ENCODE assay signal across 19 cellular contexts in genomic region chr14:103015426-103015825, GRCh38. TPM values are rescaled to one million over a fixed set of nuclear protein-coding genes. Genes with fewer than 3 reads are reported as not detected.
DNase-seq lines count a peak whose midpoint lies in the region; ATAC-seq and TF ChIP-seq lines count a peak whose summit lies in the region.
"Had no signal": no experiment of that assay in that cellular context is flagged by ENCODE, and none has a peak within 500 bp of the region (broad histone marks: within the 10 kb centered on the region; RNA-seq: fewer than 3 reads in every experiment).

No MANE protein-coding gene starts in this region.

- no peak overlapping the region for H3K4me3 Mint-ChIP-seq in MCF 10A (ENCODE audit: unreplicated experiment)
- H3K4me3 Mint-ChIP-seq in WTC11: no peak overlapping the region
- no peak overlapping the region for H3K4me3 Mint-ChIP-seq in type B pancreatic cell
- H3K4me3 Mint-ChIP-seq: activated naive CD8-positive, alpha-beta T cell treated with anti-CD3 and anti-CD28 coated beads for 36 hours; dendritic cell treated with granulocyte-macrophage colony-stimulating factor and Interleukin-4, amounts not matched to agents 40 ng/mL and 50 ng/mL, for 4 days had no signal

- H3K4me1 ChIP-seq in breast epithelium (peaks cover 0 to 3% of the 10 kb centered on the region in 2 donors), iPS-20b (ENCODE audit: insufficient read depth, low read length) (peaks cover 16% of the 10 kb centered on the region; the same call in 1 of the 2 replicates), hepatocyte (ENCODE audit: insufficient read depth) (no peaks in the 10 kb centered on the region)

- H3K9me3 ChIP-seq in breast epithelium: no peaks in the 10 kb centered on the region
- H3K9me3 ChIP-seq in iPS-20b (ENCODE audit: insufficient read depth, low read depth, low read length): no peaks in the 10 kb centered on the region
- no peaks in the 10 kb centered on the region for H3K9me3 ChIP-seq in hepatocyte (ENCODE audit: low read depth)
- H3K9me3 ChIP-seq: body of pancreas, left ventricle myocardium inferior, neutrophil, suprapubic skin had no signal

- H3K4me3 ChIP-seq in breast epithelium (no peak overlapping the region), iPS-20b (ENCODE audit: low read length) (no peak overlapping the region), hepatocyte (no peak overlapping the region)
- H3K4me3 ChIP-seq: body of pancreas, left ventricle myocardium inferior, suprapubic skin had no signal

- peaks cover 14% of the 10 kb centered on the region for H3K36me3 Mint-ChIP-seq in MCF 10A (ENCODE audit: insufficient read depth, unreplicated experiment)
- peaks cover 11% of the 10 kb centered on the region for H3K36me3 Mint-ChIP-seq in WTC11
- peaks cover 15% of the 10 kb centered on the region for H3K36me3 Mint-ChIP-seq in type B pancreatic cell
- H3K36me3 Mint-ChIP-seq: activated naive CD8-positive, alpha-beta T cell treated with anti-CD3 and anti-CD28 coated beads for 36 hours had no signal

- CTCF ChIA-PET in MCF 10A (lab: Yijun Ruan, JAX) (interaction anchor here (0.6 to 1.1 kb wide), 2 partner anchors 14 to 90 kb away, joined by 3 read pairs; no protein-coding TSS in a partner anchor), WTC11 (lab: Charles Lee) (interaction anchor here (1.0 to 2.1 kb wide), 3 partner anchors 13 to 125 kb away, joined by 3 to 5 read pairs (median 4); no protein-coding TSS in a partner anchor)

- H3K27ac Mint-ChIP-seq in MCF 10A (ENCODE audit: low read depth, unreplicated experiment): peak overlapping the region; percentile 82
- 0 out of 2 replicates have a peak overlapping the region, but pooled peaks have one; percentile 78 for H3K27ac Mint-ChIP-seq in WTC11
- H3K27ac Mint-ChIP-seq in type B pancreatic cell: peak overlapping the region; percentile 70
- H3K27ac Mint-ChIP-seq: activated naive CD8-positive, alpha-beta T cell treated with anti-CD3 and anti-CD28 coated beads for 36 hours had no signal

- H2AFZ ChIP-seq in hepatocyte: no peak overlapping the region

- no peak overlapping the region for H3K4me2 ChIP-seq in hepatocyte

- ATAC-seq in WTC11: no peak
- ATAC-seq in HG02678 (IDR thresholded peaks at IDR 0.05; ENCODE audit: unreplicated experiment): no peak
- ATAC-seq: HCT116 had no signal

- no peaks in the 10 kb centered on the region for H3K36me3 ChIP-seq in breast epithelium
- no peaks in the 10 kb centered on the region for H3K36me3 ChIP-seq in iPS-20b (ENCODE audit: insufficient read depth, low read depth, low read length)
- no peaks in the 10 kb centered on the region for H3K36me3 ChIP-seq in hepatocyte (replicated peaks; ENCODE audit: insufficient read depth, low read depth)
- H3K36me3 ChIP-seq: neutrophil had no signal

- POLR2A ChIA-PET in MCF 10A (lab: Yijun Ruan, JAX): interaction anchor here (1.8 kb wide), 1 partner anchor 29 kb away, joined by 12 read pairs; no protein-coding TSS in a partner anchor
- POLR2A ChIA-PET in WTC11 (lab: Charles Lee): no interaction called here

- WGBS in hepatocyte (ENCODE audit: low lambda C conversion rate, missing lambda C conversion rate): 98% methylated on average over 5 of the region's 5 CpGs

- no peaks in the 10 kb centered on the region for H3K27me3 ChIP-seq in breast epithelium
- H3K27me3 ChIP-seq in iPS-20b (ENCODE audit: insufficient read depth, low read length): no peaks in the 10 kb centered on the region
- H3K27me3 ChIP-seq in hepatocyte: no peaks in the 10 kb centered on the region
- H3K27me3 ChIP-seq: body of pancreas, suprapubic skin had no signal

- peaks cover 99% of the 10 kb centered on the region for H3K79me2 ChIP-seq in hepatocyte

- H3K4me1 Mint-ChIP-seq in MCF 10A (ENCODE audit: insufficient read depth, unreplicated experiment) (peaks cover 52% of the 10 kb centered on the region), WTC11 (peaks cover 31% of the 10 kb centered on the region), type B pancreatic cell (ENCODE audit: unreplicated experiment) (peaks cover 31% of the 10 kb centered on the region)

- H3K9ac ChIP-seq in iPS-20b (ENCODE audit: low read depth, low read length): 0 out of 2 replicates have a peak overlapping the region, but pooled peaks have one; percentile 0

- H3K9me2 ChIP-seq in hepatocyte (replicated peaks; ENCODE audit: insufficient read depth): no peaks in the 10 kb centered on the region

- TF ChIP-seq CTCF in MCF 10A (IDR thresholded peaks at IDR 0.05; ENCODE audit: unreplicated experiment) (no peak), breast epithelium (IDR thresholded peaks at IDR 0.05) (no peak), WTC11 (IDR thresholded peaks at IDR 0.05) (no peak), type B pancreatic cell (conservative IDR thresholded peaks at IDR 0.05) (no peak), hepatocyte (IDR thresholded peaks at IDR 0.05; ENCODE audit: poor library complexity) (no peak)

- H3K27ac ChIP-seq in breast epithelium (peak overlapping the region in 1 of 2 donors; percentile 11), iPS-20b (ENCODE audit: low read length) (no peak overlapping the region), hepatocyte (no peak overlapping the region)
- H3K27ac ChIP-seq: left ventricle myocardium inferior, neutrophil, suprapubic skin had no signal

- no peaks in the 10 kb centered on the region for H3K9me3 Mint-ChIP-seq in MCF 10A (ENCODE audit: unreplicated experiment)
- H3K9me3 Mint-ChIP-seq in WTC11: no peaks in the 10 kb centered on the region
- no peaks in the 10 kb centered on the region for H3K9me3 Mint-ChIP-seq in type B pancreatic cell
- H3K9me3 Mint-ChIP-seq: activated naive CD8-positive, alpha-beta T cell treated with anti-CD3 and anti-CD28 coated beads for 36 hours; dendritic cell treated with granulocyte-macrophage colony-stimulating factor and Interleukin-4, amounts not matched to agents 40 ng/mL and 50 ng/mL, for 4 days had no signal

- no TSS peak for BruUV-seq in MCF 10A (replicated peaks; lab: Mats Ljungman, UMichigan)

- no peak for TF ChIP-seq POLR2A in breast epithelium (IDR thresholded peaks at IDR 0.05)

- intact Hi-C loops in MCF 10A (cut with micrococcal nuclease): no loop called here
- intact Hi-C loops in breast epithelium (cut with DNase I; ENCODE audit: low total_unique reads): no loop called here

- peaks cover 80% of the 10 kb centered on the region for H4K20me1 ChIP-seq in hepatocyte (ENCODE audit: insufficient read depth, poor library complexity, severe bottlenecking)

- DNase-seq in MCF 10A (ENCODE audit: unreplicated experiment) (no peak), breast epithelium (ENCODE audit: low spot score in 2 of 2) (no peak), WTC11 (ENCODE audit: low spot score) (no peak), type B pancreatic cell (ENCODE audit: extremely low spot score, unreplicated experiment) (no peak), hepatocyte (ENCODE audit: low spot score) (no peak)
- no peak for DNase-seq in stimulated activated CD8-positive, alpha-beta memory T cell treated with anti-CD3 and anti-CD28 coated beads, Interleukin-4, amount 100 ng/mL, for 48 hours
- DNase-seq: activated CD4-positive, alpha-beta T cell treated with anti-CD3 and anti-CD28 coated beads for 1 hour; activated naive CD8-positive, alpha-beta T cell treated with anti-CD3 and anti-CD28 coated beads for 36 hours; DMS 273 treated with DMSO at 0.1 percent for 48 hours; GF-D8; NCI-H1694 treated with DMSO at 0.1 percent for 48 hours had no signal

- no peaks in the 10 kb centered on the region for H3K27me3 Mint-ChIP-seq in MCF 10A (ENCODE audit: insufficient read depth, unreplicated experiment)
- no peaks in the 10 kb centered on the region for H3K27me3 Mint-ChIP-seq in WTC11 (ENCODE audit: low read depth)
- H3K27me3 Mint-ChIP-seq in type B pancreatic cell: no peaks in the 10 kb centered on the region
- H3K27me3 Mint-ChIP-seq: activated naive CD8-positive, alpha-beta T cell treated with anti-CD3 and anti-CD28 coated beads for 36 hours; dendritic cell treated with granulocyte-macrophage colony-stimulating factor and Interleukin-4, amounts not matched to agents 40 ng/mL and 50 ng/mL, for 4 days had no signal

TF ChIP-seq in WTC11, 78 proteins besides CTCF, POLR2A, EP300 and RAD21:
- TF ChIP-seq JUN (CRISPR knock-in tag; IDR thresholded peaks at IDR 0.05) (no peak), NFYB (CRISPR knock-in tag; conservative IDR thresholded peaks at IDR 0.05; ENCODE audit: low read depth) (no peak), ZNF138 (CRISPR knock-in tag; conservative IDR thresholded peaks at IDR 0.05) (no peak), ATF2 (CRISPR knock-in tag; IDR thresholded peaks at IDR 0.05; ENCODE audit: borderline replicate concordance, low read depth) (no peak), FOXJ3 (CRISPR knock-in tag; IDR thresholded peaks at IDR 0.05; ENCODE audit: borderline replicate concordance) (no peak), GABPB1 (CRISPR knock-in tag; IDR thresholded peaks at IDR 0.05) (no peak)
- TF ChIP-seq, protein P1, sequence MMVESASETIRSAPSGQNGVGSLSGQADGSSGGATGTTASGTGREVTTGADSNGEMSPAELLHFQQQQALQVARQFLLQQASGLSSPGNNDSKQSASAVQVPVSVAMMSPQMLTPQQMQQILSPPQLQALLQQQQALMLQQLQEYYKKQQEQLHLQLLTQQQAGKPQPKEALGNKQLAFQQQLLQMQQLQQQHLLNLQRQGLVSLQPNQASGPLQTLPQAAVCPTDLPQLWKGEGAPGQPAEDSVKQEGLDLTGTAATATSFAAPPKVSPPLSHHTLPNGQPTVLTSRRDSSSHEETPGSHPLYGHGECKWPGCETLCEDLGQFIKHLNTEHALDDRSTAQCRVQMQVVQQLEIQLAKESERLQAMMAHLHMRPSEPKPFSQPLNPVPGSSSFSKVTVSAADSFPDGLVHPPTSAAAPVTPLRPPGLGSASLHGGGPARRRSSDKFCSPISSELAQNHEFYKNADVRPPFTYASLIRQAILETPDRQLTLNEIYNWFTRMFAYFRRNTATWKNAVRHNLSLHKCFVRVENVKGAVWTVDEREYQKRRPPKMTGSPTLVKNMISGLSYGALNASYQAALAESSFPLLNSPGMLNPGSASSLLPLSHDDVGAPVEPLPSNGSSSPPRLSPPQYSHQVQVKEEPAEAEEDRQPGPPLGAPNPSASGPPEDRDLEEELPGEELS (CRISPR knock-in tag; IDR thresholded peaks at IDR 0.05): no peak

RNA-seq across cellular contexts. Expression of gene CDC42BPB, which starts 41.9 kb away (rescaled TPM):
- 82.7 and 91.1 TPM in 2 replicates for total RNA-seq in MCF 10A (2022)
- 100 to 1,000 TPM in 1 of 3 donors, 10 to 100 TPM in 2; 64.0 to 110 (median 98.0) TPM for total RNA-seq in breast epithelium
- total RNA-seq in WTC11 (2021): 87.1 to 96.9 TPM (median 87.3 TPM) in 3 replicates
- total RNA-seq in type B pancreatic cell (ENCODE audit: low replicate concordance): 83.6 and 88.6 TPM in 2 replicates
- 41.7 and 60.6 TPM in 2 replicates for total RNA-seq in hepatocyte
- 9.4 and 10.2 TPM in 2 replicates for polyA plus RNA-seq in hepatocyte
